Comparison of ENCODE assay signal across 13 cellular contexts in genomic region chr5:58541935-58542334, GRCh38. TPM values are rescaled to one million over a fixed set of nuclear protein-coding genes. Genes with fewer than 3 reads are reported as not detected.
"Had no signal": no experiment of that assay in that cellular context is flagged by ENCODE, and none has a peak within 500 bp of the region (broad histone marks: within the 10 kb centered on the region; RNA-seq: fewer than 3 reads in every experiment).

No MANE protein-coding gene starts in this region.

RNA-seq across cellular contexts. Expression of gene RAB3C, which starts 40.9 kb away (rescaled TPM):
- total RNA-seq: activated CD4-positive, alpha-beta memory T cell treated with anti-CD3 and anti-CD28 coated beads for 36 hours; activated CD4-positive, alpha-beta memory T cell treated with anti-CD3 and anti-CD28 coated beads, Interleukin-2, amount 10 ng/mL, durations not matched to agents 7 days and 5 days; activated CD4-positive, alpha-beta T cell treated with anti-CD3 and anti-CD28 coated beads for 36 hours; activated CD4-positive, alpha-beta T cell treated with anti-CD3 and anti-CD28 coated beads, Interleukin-2, amount 10 ng/mL, durations not matched to agents 24 days and 14 days; activated CD4-positive, alpha-beta T cell treated with anti-CD3 and anti-CD28 coated beads, Interleukin-2, amount 10 ng/mL, durations not matched to agents 7 days and 5 days; activated CD8-positive, alpha-beta memory T cell treated with anti-CD3 and anti-CD28 coated beads for 36 hours; activated CD8-positive, alpha-beta memory T cell treated with anti-CD3 and anti-CD28 coated beads, Interleukin-2, amount 10 ng/mL, durations not matched to agents 7 days and 5 days; activated CD8-positive, alpha-beta T cell treated with anti-CD3 and anti-CD28 coated beads for 36 hours; activated CD8-positive, alpha-beta T cell treated with anti-CD3 and anti-CD28 coated beads, Interleukin-2, amount 10 ng/mL, durations not matched to agents 7 days and 5 days; T-cell; T-helper 1 cell treated with Interleukin-12 subunit alpha and Interleukin-12 subunit beta and Interleukin-4 antibody, amounts not matched to agents 30 ng/mL and 1 ng/mL, for 36 hours; T-helper 2 cell treated with Interferon-gamma antibody and Interleukin-4, amounts not matched to agents 100 ng/mL and 5 ng/mL, for 36 hours had no signal

RNA-seq across cellular contexts. Expression of gene GAPT, which starts 50.7 kb away (rescaled TPM):
- total RNA-seq: activated CD4-positive, alpha-beta memory T cell treated with anti-CD3 and anti-CD28 coated beads for 36 hours; activated CD4-positive, alpha-beta memory T cell treated with anti-CD3 and anti-CD28 coated beads, Interleukin-2, amount 10 ng/mL, durations not matched to agents 7 days and 5 days; activated CD4-positive, alpha-beta T cell treated with anti-CD3 and anti-CD28 coated beads for 36 hours; activated CD4-positive, alpha-beta T cell treated with anti-CD3 and anti-CD28 coated beads, Interleukin-2, amount 10 ng/mL, durations not matched to agents 24 days and 14 days; activated CD4-positive, alpha-beta T cell treated with anti-CD3 and anti-CD28 coated beads, Interleukin-2, amount 10 ng/mL, durations not matched to agents 7 days and 5 days; activated CD8-positive, alpha-beta memory T cell treated with anti-CD3 and anti-CD28 coated beads for 36 hours; activated CD8-positive, alpha-beta memory T cell treated with anti-CD3 and anti-CD28 coated beads, Interleukin-2, amount 10 ng/mL, durations not matched to agents 7 days and 5 days; activated CD8-positive, alpha-beta T cell treated with anti-CD3 and anti-CD28 coated beads for 36 hours; activated CD8-positive, alpha-beta T cell treated with anti-CD3 and anti-CD28 coated beads, Interleukin-2, amount 10 ng/mL, durations not matched to agents 7 days and 5 days; T-helper 1 cell treated with Interleukin-12 subunit alpha and Interleukin-12 subunit beta and Interleukin-4 antibody, amounts not matched to agents 30 ng/mL and 1 ng/mL, for 36 hours; T-helper 2 cell treated with Interferon-gamma antibody and Interleukin-4, amounts not matched to agents 100 ng/mL and 5 ng/mL, for 36 hours; WTC11 had no signal
